In the genomic region with DNA sequence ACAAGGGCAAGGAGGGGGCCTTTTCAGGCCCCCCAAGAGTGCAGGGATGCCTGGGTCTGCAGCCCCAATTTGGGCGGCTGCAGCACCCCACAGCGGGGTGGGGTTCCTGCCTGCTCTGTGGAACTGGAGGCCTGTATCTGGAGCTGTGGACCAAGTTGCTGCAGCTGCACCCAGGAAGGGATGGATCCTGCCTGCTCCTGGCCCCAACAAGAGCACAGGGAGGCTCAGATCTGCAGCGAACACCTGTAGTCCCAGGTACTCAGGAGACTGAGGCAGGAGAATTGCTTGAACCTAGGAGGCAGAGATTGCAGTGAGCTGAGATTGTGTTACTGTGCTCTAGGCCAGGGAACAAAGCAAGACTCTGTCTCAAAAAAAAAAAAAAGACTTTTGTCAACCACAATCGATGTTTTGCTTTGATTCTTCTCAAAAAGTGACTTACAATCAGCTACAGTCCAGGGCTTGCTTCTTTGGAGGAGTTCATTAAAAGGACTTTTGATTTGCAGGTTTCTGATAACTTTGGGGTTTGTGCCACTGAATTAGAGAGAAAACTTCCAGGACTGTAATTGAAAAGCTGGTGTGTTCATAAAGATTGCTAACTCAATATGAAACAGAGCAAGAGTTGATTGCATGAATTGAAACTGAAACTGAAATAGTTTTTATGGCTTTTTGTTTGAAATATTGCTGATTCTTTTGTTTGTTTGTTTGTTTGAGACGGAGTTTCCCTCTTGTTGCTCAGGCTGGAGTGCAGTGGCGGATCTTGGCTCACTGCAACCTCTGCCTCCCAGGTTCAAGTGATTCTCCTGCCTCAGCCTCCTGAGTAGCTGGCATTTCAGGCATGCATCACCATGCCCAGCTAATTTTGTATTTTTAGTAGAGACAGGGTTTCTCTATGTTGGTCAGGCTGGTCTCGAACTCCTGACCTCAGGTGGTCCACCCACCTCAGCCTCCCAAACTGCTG, we compare ENCODE assay signal across 14 cellular contexts. TPM values are rescaled to one million over a fixed set of nuclear protein-coding genes. Genes with fewer than 3 reads are reported as not detected.
DNase-seq lines count a peak whose midpoint lies in the region; ATAC-seq and TF ChIP-seq lines count a peak whose summit lies in the region.
"Not testable (repeated sequence)": the region's sequence is repeated elsewhere in the genome, so short reads cannot be mapped to it uniquely, and the experiment has no call there.
"Had no signal": no experiment of that assay in that cellular context is flagged by ENCODE, and none has a peak within 500 bp of the region (broad histone marks: within the 10 kb centered on the region; RNA-seq: fewer than 3 reads in every experiment).

No MANE protein-coding gene starts in this region.

- H3K9me3 ChIP-seq in KOPT-K1 (ENCODE audit: insufficient read depth, low read length, poor library complexity, severe bottlenecking) (peaks cover 59% of the 10 kb centered on the region), adipocyte (ENCODE audit: control insufficient read depth, low read length) (peaks cover 21% of the 10 kb centered on the region), neuronal stem cell (replicated peaks in 1 of 2; ENCODE audit: control insufficient read depth in 2 of 2, insufficient read depth in 1 of 2, low read depth in 1 of 2, low read length in 2 of 2) (peaks cover 12 to 24% of the 10 kb centered on the region in 2 donors)

- DNase-seq in GM10248 (ENCODE audit: extremely low spot score), result peak; percentile 44
- DNase-seq in T-cell; activated T-cell treated with anti-CD3 and anti-CD28 coated beads, Interleukin-2, amount 50 U/mL, for 24 hours; neuronal stem cell (ENCODE audit: low spot score): not testable (repeated sequence)
- DNase-seq in adipocyte (ENCODE audit: low read depth), result peak; percentile 15
- DNase-seq in fibroblast of villous mesenchyme (ENCODE audit: low read depth), result peak; percentile 21

- H3K27ac ChIP-seq in KOPT-K1 (ENCODE audit: low read depth, low read length, poor library complexity, severe bottlenecking), result peak overlapping the region; percentile 35
- not testable (repeated sequence) for H3K27ac ChIP-seq in neuronal stem cell (replicated peaks; ENCODE audit: low read length)

- H4K8ac ChIP-seq in neuronal stem cell (ENCODE audit: low read depth, low read length), result not testable (repeated sequence)

- not testable (repeated sequence) for H3K23ac ChIP-seq in neuronal stem cell (ENCODE audit: low read depth, low read length, poor library complexity)

- H3K27ac Mint-ChIP-seq in T-cell, result peak overlapping the region; percentile 87 to 94
- peak overlapping the region; percentile 63 for H3K27ac Mint-ChIP-seq in activated T-cell treated with anti-CD3 and anti-CD28 coated beads, Interleukin-2, amount 50 U/mL, for 24 hours

- no CpG with 5 or more reads among the region's 7 CpGs for WGBS in neuronal stem cell (ENCODE audit: extremely low coverage in 2 of 2, insufficient read length in 2 of 2, insufficient replicate concordance in 1 of 2), 2 donors

- not testable (repeated sequence) for H3K36me3 ChIP-seq in KOPT-K1 (ENCODE audit: insufficient read depth, low read length); adipocyte (ENCODE audit: control insufficient read depth, insufficient read depth, low read length, severe bottlenecking); neuronal stem cell (replicated peaks in 1 of 2; ENCODE audit: control insufficient read depth in 2 of 2, insufficient read depth in 2 of 2, low read length in 2 of 2)

- not testable (repeated sequence) for H2AK5ac ChIP-seq in neuronal stem cell (ENCODE audit: low read depth, low read length)

- H3K27me3 ChIP-seq in adipocyte (replicated peaks; ENCODE audit: control insufficient read depth, insufficient read depth, low read length); neuronal stem cell (ENCODE audit: control insufficient read depth in 3 of 3, insufficient read depth in 3 of 3, low read depth in 1 of 3, low read length in 3 of 3): not testable (repeated sequence)

- peak overlapping the region; percentile 52 for H2BK15ac ChIP-seq in neuronal stem cell (ENCODE audit: low read length)

- POLR2A ChIA-PET in GM10248 (lab: Yijun Ruan, JAX), result not testable (repeated sequence)
- POLR2A ChIA-PET in T-cell (lab: Charles Lee), result interaction anchor here in 1 of 2 donors (0.6 to 0.7 kb wide), 3 partner anchors 67 to 453 kb away, joined by 3 to 10 read pairs (median 7); no protein-coding TSS in a partner anchor

- H3K9me3 Mint-ChIP-seq in T-cell, result peaks cover 0 to 12% (median 0%) of the 10 kb centered on the region in 3 donors
- H3K9me3 Mint-ChIP-seq in activated T-cell treated with anti-CD3 and anti-CD28 coated beads, Interleukin-2, amount 50 U/mL, for 24 hours, result peaks cover 14% of the 10 kb centered on the region

- not testable (repeated sequence) for H3K14ac ChIP-seq in neuronal stem cell (ENCODE audit: low read length)

- not testable (repeated sequence) for H3K4me2 ChIP-seq in neuronal stem cell (ENCODE audit: insufficient read depth, low read length, poor library complexity, severe bottlenecking)

- not testable (repeated sequence) for H3K9ac ChIP-seq in adipocyte (ENCODE audit: low read length)
- peak overlapping the region; percentile 56 for H3K9ac ChIP-seq in neuronal stem cell (ENCODE audit: low read depth, low read length, poor library complexity)

- H4K91ac ChIP-seq in neuronal stem cell (ENCODE audit: low read depth, low read length, poor library complexity), result not testable (repeated sequence)

- peak overlapping the region; percentile 24 for H3K18ac ChIP-seq in neuronal stem cell (ENCODE audit: low read length)

- not testable (repeated sequence) for TF ChIP-seq CTCF in GM10248 (IDR thresholded peaks at IDR 0.05; ENCODE audit: control extremely low read depth, extremely low read depth, low read depth, missing control alignments); fibroblast of villous mesenchyme (IDR thresholded peaks at IDR 0.05; ENCODE audit: insufficient read depth, low read depth, low read length)

- peak overlapping the region; percentile 50 for H3K4me3 ChIP-seq in adipocyte (ENCODE audit: low read length)
- not testable (repeated sequence) for H3K4me3 ChIP-seq in fibroblast of villous mesenchyme (ENCODE audit: low read depth, low read length); neuronal stem cell (ENCODE audit: low read length in 2 of 2)

- not testable (repeated sequence) for H3K36me3 Mint-ChIP-seq in T-cell; activated T-cell treated with anti-CD3 and anti-CD28 coated beads, Interleukin-2, amount 50 U/mL, for 24 hours (ENCODE audit: low read depth)

- H2BK5ac ChIP-seq in neuronal stem cell (ENCODE audit: low read length), result peak overlapping the region; percentile 77

- not testable (repeated sequence) for H2BK120ac ChIP-seq in neuronal stem cell (ENCODE audit: low read depth, low read length)

- peak overlapping the region; percentile 41 to 55 (median 54) for H3K4me3 Mint-ChIP-seq in T-cell
- not testable (repeated sequence) for H3K4me3 Mint-ChIP-seq in activated T-cell treated with anti-CD3 and anti-CD28 coated beads, Interleukin-2, amount 50 U/mL, for 24 hours

- CTCF ChIA-PET in GM10248 (lab: Yijun Ruan, JAX) (interaction anchor here (1.0 to 6.6 kb wide), 8 partner anchors 10 to 195 kb away, joined by 3 to 42 read pairs (median 4); no protein-coding TSS in a partner anchor), T-cell (lab: Charles Lee) (interaction anchor here (0.6 to 1.1 kb wide), 5 partner anchors 28 to 1691 kb away, joined by 3 to 4 read pairs (median 3); no protein-coding TSS in a partner anchor)

- not testable (repeated sequence) for H3K79me1 ChIP-seq in neuronal stem cell (ENCODE audit: low read depth, low read length)

- H3K27me3 Mint-ChIP-seq in T-cell; activated T-cell treated with anti-CD3 and anti-CD28 coated beads, Interleukin-2, amount 50 U/mL, for 24 hours: not testable (repeated sequence)

- H3K4ac ChIP-seq in neuronal stem cell (ENCODE audit: low read length), result not testable (repeated sequence)

- H3K4me1 Mint-ChIP-seq in T-cell, result peaks cover 16 to 17% (median 16%) of the 10 kb centered on the region in 3 donors
- H3K4me1 Mint-ChIP-seq in activated T-cell treated with anti-CD3 and anti-CD28 coated beads, Interleukin-2, amount 50 U/mL, for 24 hours (ENCODE audit: low read depth), result peaks cover 20% of the 10 kb centered on the region

- H2BK12ac ChIP-seq in neuronal stem cell (ENCODE audit: low read length), result not testable (repeated sequence)

- not testable (repeated sequence) for H2AFZ ChIP-seq in neuronal stem cell (ENCODE audit: low read length)

- not testable (repeated sequence) for H3K4me1 ChIP-seq in adipocyte (ENCODE audit: control insufficient read depth, insufficient read depth, low read length); neuronal stem cell (ENCODE audit: control insufficient read depth in 2 of 2, insufficient read depth in 1 of 2, low read depth in 1 of 2, low read length in 2 of 2)

- peak; percentile 24 to 68 (median 45) for ATAC-seq in T-cell (replicated peaks in 1 of 4)

RNA-seq across cellular contexts. Expression of a gene that starts 36.9 kb away (rescaled TPM):
- total RNA-seq in T-cell (not detected), fibroblast of villous mesenchyme (0.32 and 0.86 TPM in 2 replicates)
- polyA plus RNA-seq in neuronal stem cell (2013, experiment 1 of 2), result 0.17 TPM
- polyA plus RNA-seq in neuronal stem cell (2013, experiment 2 of 2), result 0.18 TPM
- total RNA-seq: ascending aorta, stomach, transverse colon had no signal

RNA-seq across cellular contexts. Expression of a gene that starts 37.0 kb away (rescaled TPM):
- total RNA-seq in T-cell, result 10 to 100 TPM; 40.7 to 69.8 (median 62.4) TPM
- total RNA-seq in fibroblast of villous mesenchyme, result 22.2 and 30.7 TPM in 2 replicates
- 80.8 TPM for polyA plus RNA-seq in neuronal stem cell (2013, experiment 1 of 2)
- polyA plus RNA-seq in neuronal stem cell (2013, experiment 2 of 2), result 80.1 TPM

RNA-seq across cellular contexts. Expression of a gene that starts 52.1 kb away (rescaled TPM):
- not detected for total RNA-seq in T-cell
- total RNA-seq in fibroblast of villous mesenchyme, result under 0.01 TPM in 1 of 2 replicates, not detected in the other
- polyA plus RNA-seq in neuronal stem cell (2013, experiment 1 of 2), result 0.10 TPM
- 0.08 TPM for polyA plus RNA-seq in neuronal stem cell (2013, experiment 2 of 2)
- total RNA-seq: ascending aorta, Calu3, Daoy, lower leg skin, smooth muscle cell, stomach, transverse colon had no signal
- polyA plus RNA-seq: stomach had no signal

RNA-seq across cellular contexts. Expression of a gene that starts 56.1 kb away (rescaled TPM):
- total RNA-seq in T-cell, result 10 to 100 TPM; 37.2 to 41.1 (median 38.7) TPM
- total RNA-seq in fibroblast of villous mesenchyme, result 48.3 and 58.3 TPM in 2 replicates
- 14.4 TPM for polyA plus RNA-seq in neuronal stem cell (2013, experiment 1 of 2)
- 14.5 TPM for polyA plus RNA-seq in neuronal stem cell (2013, experiment 2 of 2)

RNA-seq across cellular contexts. Expression of a gene that starts 56.4 kb away (rescaled TPM):
- total RNA-seq in T-cell (10 to 100 TPM; 33.5 to 55.1 (median 51.4) TPM), fibroblast of villous mesenchyme (23.5 and 28.5 TPM in 2 replicates)
- polyA plus RNA-seq in neuronal stem cell (2013, experiment 1 of 2), result 19.0 TPM
- 19.9 TPM for polyA plus RNA-seq in neuronal stem cell (2013, experiment 2 of 2)
